Comparison of ENCODE assay signal across 26 cellular contexts in genomic region chr1:20355828-20356735, GRCh38.
DNase-seq lines count a peak whose midpoint lies in the region; FAIRE-seq and TF ChIP-seq lines count a peak whose summit lies in the region.
"Had no signal": no experiment of that assay in that cellular context is flagged by ENCODE, and none has a peak within 500 bp of the region (broad histone marks: within the 10 kb centered on the region; RNA-seq: fewer than 3 reads in every experiment).

No MANE protein-coding gene starts in this region.

- peaks cover 4 to 32% of the 10 kb centered on the region in 2 donors for H3K4me1 ChIP-seq in kidney (ENCODE audit: control insufficient read depth in 1 of 2, insufficient read depth in 1 of 2, low read depth in 1 of 2, low read length in 2 of 2)
- peaks cover 40% of the 10 kb centered on the region for H3K4me1 ChIP-seq in suprapubic skin
- peaks cover 0 to 4% of the 10 kb centered on the region in 2 donors for H3K4me1 ChIP-seq in neuronal stem cell (ENCODE audit: control insufficient read depth in 2 of 2, insufficient read depth in 1 of 2, low read depth in 1 of 2, low read length in 2 of 2)
- H3K4me1 ChIP-seq: upper lobe of right lung had no signal

- H3K23ac ChIP-seq in neuronal stem cell (ENCODE audit: low read depth, low read length, poor library complexity) = no peak overlapping the region

- no peak overlapping the region for H3K4me2 ChIP-seq in neuronal stem cell (ENCODE audit: insufficient read depth, low read length, poor library complexity, severe bottlenecking)
- H3K4me2 ChIP-seq: BLaER1, hepatocyte, smooth muscle cell had no signal

- no peak overlapping the region for H2AFZ ChIP-seq in neuronal stem cell (ENCODE audit: low read length)
- H2AFZ ChIP-seq: hepatocyte had no signal

- H3K4me3 ChIP-seq in kidney (ENCODE audit: low read length in 2 of 2) (no peak overlapping the region), suprapubic skin (no peak overlapping the region), neuronal stem cell (ENCODE audit: low read length in 2 of 2) (no peak overlapping the region)
- H3K4me3 ChIP-seq: BLaER1, dorsolateral prefrontal cortex, hepatocyte, mucosa of descending colon, psoas muscle, smooth muscle cell, upper lobe of right lung had no signal

- H2AK5ac ChIP-seq in neuronal stem cell (ENCODE audit: low read depth, low read length) = no peak overlapping the region

- H3K4ac ChIP-seq in neuronal stem cell (ENCODE audit: low read length) = no peak overlapping the region

- H3K27ac Mint-ChIP-seq in activated naive CD4-positive, alpha-beta T cell treated with anti-CD3 and anti-CD28 coated beads for 36 hours = no peak overlapping the region
- no peak overlapping the region for H3K27ac Mint-ChIP-seq in activated naive CD4-positive, alpha-beta T cell treated with anti-CD3 and anti-CD28 coated beads, Interleukin-2, amount 10 ng/mL, durations not matched to agents 7 days and 5 days
- H3K27ac Mint-ChIP-seq: immature natural killer cell had no signal

- peaks cover 11% of the 10 kb centered on the region for H3K27me3 ChIP-seq in suprapubic skin
- H3K27me3 ChIP-seq in neuronal stem cell (ENCODE audit: control insufficient read depth in 3 of 3, insufficient read depth in 3 of 3, low read depth in 1 of 3, low read length in 3 of 3) = peaks cover 0 to 17% (median 0%) of the 10 kb centered on the region in 3 experiments
- H3K27me3 ChIP-seq: BLaER1 had no signal

- WGBS in suprapubic skin = 63% methylated on average over 7 of the region's 9 CpGs
- WGBS in neuronal stem cell (ENCODE audit: extremely low coverage in 2 of 2, insufficient read length in 2 of 2, insufficient replicate concordance in 1 of 2), 2 donors = no CpG with 5 or more reads among the region's 9 CpGs

- H3K36me3 Mint-ChIP-seq in activated naive CD4-positive, alpha-beta T cell treated with anti-CD3 and anti-CD28 coated beads for 36 hours (ENCODE audit: low read depth) = no peaks in the 10 kb centered on the region
- no peaks in the 10 kb centered on the region for H3K36me3 Mint-ChIP-seq in activated naive CD4-positive, alpha-beta T cell treated with anti-CD3 and anti-CD28 coated beads, Interleukin-2, amount 10 ng/mL, durations not matched to agents 7 days and 5 days
- H3K36me3 Mint-ChIP-seq: immature natural killer cell had no signal

- H3K18ac ChIP-seq in neuronal stem cell (ENCODE audit: low read length) = no peak overlapping the region

- H2BK5ac ChIP-seq in neuronal stem cell (ENCODE audit: low read length) = no peak overlapping the region

- H3K27me3 Mint-ChIP-seq in activated naive CD4-positive, alpha-beta T cell treated with anti-CD3 and anti-CD28 coated beads for 36 hours (ENCODE audit: low read depth) = peaks cover 19% of the 10 kb centered on the region
- H3K27me3 Mint-ChIP-seq in activated naive CD4-positive, alpha-beta T cell treated with anti-CD3 and anti-CD28 coated beads, Interleukin-2, amount 10 ng/mL, durations not matched to agents 7 days and 5 days = peaks cover 50% of the 10 kb centered on the region

- peak; percentile 28 for DNase-seq in activated naive CD4-positive, alpha-beta T cell treated with anti-CD3 and anti-CD28 coated beads for 36 hours
- DNase-seq in activated naive CD4-positive, alpha-beta T cell treated with anti-CD3 and anti-CD28 coated beads, Interleukin-2, amount 10 ng/mL, durations not matched to agents 7 days and 5 days = no peak
- DNase-seq in RWPE1 (ENCODE audit: low spot score) = peak; percentile 50
- peak; percentile 43 for DNase-seq in kidney
- DNase-seq in suprapubic skin (ENCODE audit: low spot score in 2 of 2) = no peak
- no peak for DNase-seq in neuronal stem cell (ENCODE audit: low spot score)
- DNase-seq in caudate nucleus (lab: John Stamatoyannopoulos, UW) = no peak
- no peak for DNase-seq in NCI-H82 treated with DMSO at 0.1 percent for 48 hours (lab: John Stamatoyannopoulos, UW; ENCODE audit: unreplicated experiment)
- DNase-seq: ACHN; activated CD4-positive, alpha-beta T cell treated with anti-CD3 and anti-CD28 coated beads for 1 hour; activated CD8-positive, alpha-beta memory T cell treated with anti-CD3 and anti-CD28 coated beads, Interleukin-2, amount 50 U/mL, for 48 hours; central memory CD4-positive, alpha-beta T cell; dorsolateral prefrontal cortex; immature natural killer cell; Kasumi-1; NCI-H1092; NCI-H1930; psoas muscle; SIG-M5; upper lobe of right lung had no signal

- TF ChIP-seq CTCF in RWPE1 (conservative IDR thresholded peaks at IDR 0.05; ENCODE audit: low read depth) = no peak
- no peak for TF ChIP-seq CTCF in kidney (IDR thresholded peaks at IDR 0.05; ENCODE audit: borderline replicate concordance, extremely low read depth, insufficient read depth)
- TF ChIP-seq CTCF in suprapubic skin (IDR thresholded peaks at IDR 0.05) = no peak

- TF ChIP-seq EP300 in suprapubic skin (IDR thresholded peaks at IDR 0.05) = no peak

- H3K9me3 Mint-ChIP-seq in activated naive CD4-positive, alpha-beta T cell treated with anti-CD3 and anti-CD28 coated beads for 36 hours = no peaks in the 10 kb centered on the region
- H3K9me3 Mint-ChIP-seq in activated naive CD4-positive, alpha-beta T cell treated with anti-CD3 and anti-CD28 coated beads, Interleukin-2, amount 10 ng/mL, durations not matched to agents 7 days and 5 days = no peaks in the 10 kb centered on the region
- H3K9me3 Mint-ChIP-seq: immature natural killer cell had no signal

- H3K4me1 Mint-ChIP-seq in activated naive CD4-positive, alpha-beta T cell treated with anti-CD3 and anti-CD28 coated beads for 36 hours (ENCODE audit: low read depth) = peaks cover 22% of the 10 kb centered on the region
- peaks cover 6% of the 10 kb centered on the region for H3K4me1 Mint-ChIP-seq in activated naive CD4-positive, alpha-beta T cell treated with anti-CD3 and anti-CD28 coated beads, Interleukin-2, amount 10 ng/mL, durations not matched to agents 7 days and 5 days
- H3K4me1 Mint-ChIP-seq: immature natural killer cell had no signal

- no peaks in the 10 kb centered on the region for H3K79me1 ChIP-seq in neuronal stem cell (ENCODE audit: low read depth, low read length)

- intact Hi-C loops in activated naive CD4-positive, alpha-beta T cell treated with anti-CD3 and anti-CD28 coated beads for 36 hours (cut with micrococcal nuclease) = no loop called here
- intact Hi-C loops in kidney (cut with DNase I) = no loop called here

- CTCF ChIA-PET in activated naive CD4-positive, alpha-beta T cell treated with anti-CD3 and anti-CD28 coated beads for 36 hours (lab: Charles Lee) = no interaction called here
- CTCF ChIA-PET in activated naive CD4-positive, alpha-beta T cell treated with anti-CD3 and anti-CD28 coated beads, Interleukin-2, amount 10 ng/mL, durations not matched to agents 7 days and 5 days (lab: Charles Lee) = interaction anchor here (1.0 kb wide), 1 partner anchor 21 kb away, joined by 3 read pairs; no protein-coding TSS in a partner anchor
- CTCF ChIA-PET in RWPE1 (lab: Yijun Ruan, JAX) = interaction anchor here (0.5 to 1.0 kb wide), 5 partner anchors 81 to 839 kb away, joined by 3 to 4 read pairs (median 3); no protein-coding TSS in a partner anchor

- no peak overlapping the region for H3K4me3 Mint-ChIP-seq in activated naive CD4-positive, alpha-beta T cell treated with anti-CD3 and anti-CD28 coated beads for 36 hours
- no peak overlapping the region for H3K4me3 Mint-ChIP-seq in activated naive CD4-positive, alpha-beta T cell treated with anti-CD3 and anti-CD28 coated beads, Interleukin-2, amount 10 ng/mL, durations not matched to agents 7 days and 5 days
- H3K4me3 Mint-ChIP-seq: immature natural killer cell had no signal

- no peak overlapping the region for H3K14ac ChIP-seq in neuronal stem cell (ENCODE audit: low read length)

- POLR2A ChIA-PET in RWPE1 (lab: Yijun Ruan, JAX; ENCODE audit: low non-redundant PET) = interaction anchor here (0.6 kb wide), 1 partner anchor 434 kb away, joined by 3 read pairs; no protein-coding TSS in a partner anchor

- no peak overlapping the region for H2BK120ac ChIP-seq in neuronal stem cell (ENCODE audit: low read depth, low read length)

- H2BK12ac ChIP-seq in neuronal stem cell (ENCODE audit: low read length) = no peak overlapping the region

- no peak overlapping the region for H4K8ac ChIP-seq in neuronal stem cell (ENCODE audit: low read depth, low read length)

- H4K91ac ChIP-seq in neuronal stem cell (ENCODE audit: low read depth, low read length, poor library complexity) = no peak overlapping the region

- no peak overlapping the region for H2BK15ac ChIP-seq in neuronal stem cell (ENCODE audit: low read length)

- no peaks in the 10 kb centered on the region for H3K36me3 ChIP-seq in kidney (ENCODE audit: control insufficient read depth in 1 of 2, insufficient read depth in 2 of 2, low read length in 2 of 2)
- H3K36me3 ChIP-seq in suprapubic skin = no peaks in the 10 kb centered on the region
- H3K36me3 ChIP-seq in neuronal stem cell (replicated peaks in 1 of 2; ENCODE audit: control insufficient read depth in 2 of 2, insufficient read depth in 2 of 2, low read length in 2 of 2) = no peaks in the 10 kb centered on the region
- H3K36me3 ChIP-seq: BLaER1, upper lobe of right lung had no signal

- H3K9me3 ChIP-seq in kidney (ENCODE audit: control insufficient read depth in 1 of 2, low read length in 2 of 2) (no peaks in the 10 kb centered on the region), suprapubic skin (no peaks in the 10 kb centered on the region), neuronal stem cell (replicated peaks in 1 of 2; ENCODE audit: control insufficient read depth in 2 of 2, insufficient read depth in 1 of 2, low read depth in 1 of 2, low read length in 2 of 2) (no peaks in the 10 kb centered on the region)
- H3K9me3 ChIP-seq: BLaER1, mucosa of descending colon, psoas muscle, upper lobe of right lung had no signal

- H3K9ac ChIP-seq in kidney (ENCODE audit: low read length in 2 of 2) = no peak overlapping the region
- H3K9ac ChIP-seq in neuronal stem cell (ENCODE audit: low read depth, low read length, poor library complexity) = no peak overlapping the region
- H3K9ac ChIP-seq: BLaER1 had no signal

- no peak for TF ChIP-seq POLR2A in suprapubic skin (IDR thresholded peaks at IDR 0.05)

- no peak for FAIRE-seq in kidney (lab: Jason Lieb, UNC)
- FAIRE-seq: frontal cortex, H1 had no signal

- H3K27ac ChIP-seq in RWPE1 = peak overlapping the region; percentile 65
- H3K27ac ChIP-seq in kidney (ENCODE audit: low read depth in 2 of 2, low read length in 2 of 2) = peak overlapping the region; percentile 19 to 49
- H3K27ac ChIP-seq in suprapubic skin = peak overlapping the region; percentile 64
- H3K27ac ChIP-seq in neuronal stem cell (replicated peaks; ENCODE audit: low read length) = no peak overlapping the region
- H3K27ac ChIP-seq in caudate nucleus (ENCODE audit: low read depth, low read length) = no peak overlapping the region
- H3K27ac ChIP-seq: BLaER1, dorsolateral prefrontal cortex, hepatocyte, psoas muscle, upper lobe of right lung had no signal

Comparison
In these comparisons a context has a peak if more than half of its experiments do, and no peak if none do; other contexts are left out.
1. DNase-seq: peak in activated naive CD4-positive, alpha-beta T cell treated with anti-CD3 and anti-CD28 coated beads for 36 hours (single experiment), RWPE1 (single experiment) and kidney (single experiment); none in activated naive CD4-positive, alpha-beta T cell treated with anti-CD3 and anti-CD28 coated beads, Interleukin-2, amount 10 ng/mL, durations not matched to agents 7 days and 5 days (single experiment), suprapubic skin (0 of 2), neuronal stem cell (single experiment), caudate nucleus (0 of 61) and NCI-H82 treated with DMSO at 0.1 percent for 48 hours (single experiment).
2. H3K27ac ChIP-seq: peak in RWPE1 (single experiment), kidney (2 of 2) and suprapubic skin (single experiment); none in neuronal stem cell (single experiment) and caudate nucleus (single experiment).